1 cellular context compared by ENCODE assay signal in genomic region chr16:71927787-71928186, GRCh38.
TF ChIP-seq lines count a peak whose summit lies in the region.

No MANE protein-coding gene starts in this region.

TF ChIP-seq in IMR-90, 13 proteins besides CTCF, POLR2A, EP300 and RAD21 (continued from another document):
- TF ChIP-seq RCOR1 (IDR thresholded peaks at IDR 0.05; ENCODE audit: insufficient replicate concordance, low read length) (no peak), SMC3 (IDR thresholded peaks at IDR 0.05; ENCODE audit: low read depth, low read length) (no peak), MAZ (IDR thresholded peaks at IDR 0.05; ENCODE audit: borderline replicate concordance, low read depth, low read length) (no peak), MXI1 (IDR thresholded peaks at IDR 0.05; ENCODE audit: borderline replicate concordance, low read depth, low read length) (no peak)
